ENCODE assay signal across 1 cellular context in genomic region chr5:132748522-132749000, GRCh38.
TF ChIP-seq lines count a peak whose summit lies in the region.

No MANE protein-coding gene starts in this region.

TF ChIP-seq in SK-N-SH, 30 proteins besides CTCF, POLR2A, EP300 and RAD21 (continued from another document):
- TF ChIP-seq NFIC (IDR thresholded peaks at IDR 0.05; ENCODE audit: borderline replicate concordance) (no peak), MXI1 (IDR thresholded peaks at IDR 0.05; ENCODE audit: low read depth, low read length) (no peak), TCF12 (IDR thresholded peaks at IDR 0.05) (no peak), GATA2 (CRISPR knock-in tag; IDR thresholded peaks at IDR 0.05) (no peak), IRF3 (IDR thresholded peaks at IDR 0.05; ENCODE audit: low read depth, low read length) (no peak), ZBTB33 (IDR thresholded peaks at IDR 0.05; ENCODE audit: borderline replicate concordance, low read depth) (no peak), JUND (IDR thresholded peaks at IDR 0.05) (no peak), EZH2phosphoT487 (IDR thresholded peaks at IDR 0.05; ENCODE audit: borderline replicate concordance, low read depth) (no peak), SMC3 (IDR thresholded peaks at IDR 0.05; ENCODE audit: low read depth, low read length) (no peak), NRF1 (IDR thresholded peaks at IDR 0.05; ENCODE audit: low read depth, low read length) (no peak), MAX (IDR thresholded peaks at IDR 0.05; ENCODE audit: low read depth) (no peak), MEF2A (IDR thresholded peaks at IDR 0.05; ENCODE audit: borderline replicate concordance, low read depth) (no peak), RXRA (IDR thresholded peaks at IDR 0.05; ENCODE audit: borderline replicate concordance, low read depth) (no peak)
